27 cellular contexts compared by ENCODE assay signal in the genomic region with DNA sequence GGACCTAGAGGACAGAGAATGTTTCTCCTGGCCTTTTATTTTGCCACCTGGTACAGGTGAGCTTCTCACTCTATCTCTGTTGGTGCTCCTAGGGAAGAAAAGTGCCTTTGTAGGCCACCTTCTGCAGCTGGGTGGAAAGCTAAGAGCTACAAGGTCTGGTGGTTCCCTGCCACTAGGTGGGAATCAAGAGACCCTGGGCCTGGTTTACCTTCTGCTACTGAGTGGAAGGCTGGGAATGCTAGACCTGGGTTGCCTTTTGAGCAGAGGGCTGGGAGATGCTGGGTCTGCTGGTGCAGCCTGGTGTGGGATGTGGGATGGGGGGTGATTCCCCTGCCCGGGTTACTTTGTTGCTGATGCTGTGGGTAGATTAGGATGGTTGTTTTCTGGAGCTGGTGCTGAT.
"Had no signal": no experiment of that assay in that cellular context is flagged by ENCODE, and none has a peak within 500 bp of the region (broad histone marks: within the 10 kb centered on the region; RNA-seq: fewer than 3 reads in every experiment).

No MANE protein-coding gene starts in this region.

- H3K4me3 Mint-ChIP-seq: naive thymus-derived CD4-positive, alpha-beta T cell; natural killer cell; nephron; neural progenitor cell; stimulated activated memory B cell treated with anti-CD40 and anti-IgM and Interleukin-4, amounts not matched to agents 10 μg/mL and 1 μg/mL and 100 μg/mL, for 72 hours; stimulated activated naive CD8-positive, alpha-beta T cell treated with anti-CD3 and anti-CD28 coated beads, Interleukin-15, amount 100 ng/mL, for 72 hours; type B pancreatic cell had no signal

- H3K4me3 ChIP-seq: neural progenitor cell, pancreas, prostate gland, right lobe of liver, sigmoid colon, suprapubic skin, testis, tibial artery, transverse colon, upper lobe of right lung, uterus had no signal

- H3K36me3 ChIP-seq: neural progenitor cell, pancreas, prostate gland, right lobe of liver, sigmoid colon, suprapubic skin, tibial artery, transverse colon, upper lobe of right lung, uterus had no signal

- H3K36me3 Mint-ChIP-seq: natural killer cell, neural progenitor cell, type B pancreatic cell had no signal

- H3K9me3 ChIP-seq: pancreas, prostate gland, sigmoid colon, testis, upper lobe of right lung, uterus had no signal

- ATAC-seq: naive thymus-derived CD4-positive, alpha-beta T cell; natural killer cell; pancreas; right cardiac atrium; right lobe of liver; stimulated activated memory B cell treated with anti-CD40 and anti-IgM and Interleukin-4, amounts not matched to agents 10 μg/mL and 1 μg/mL and 100 μg/mL, for 72 hours; stimulated activated naive CD8-positive, alpha-beta T cell treated with anti-CD3 and anti-CD28 coated beads, Interleukin-15, amount 100 ng/mL, for 72 hours; stimulated activated naive CD8-positive, alpha-beta T cell treated with anti-CD3 and anti-CD28 coated beads, Interleukin-15, Interleukin-2, amounts not matched to agents 100 U/mL and 50 U/mL, for 24 hours; upper lobe of right lung had no signal

- H3K4me1 ChIP-seq: neural progenitor cell, prostate gland, right lobe of liver, sigmoid colon, suprapubic skin, testis, tibial artery, transverse colon, upper lobe of right lung, uterus had no signal

- H3K27ac Mint-ChIP-seq: naive thymus-derived CD4-positive, alpha-beta T cell; natural killer cell; nephron; neural progenitor cell; stimulated activated memory B cell treated with anti-CD40 and anti-IgM and Interleukin-4, amounts not matched to agents 10 μg/mL and 1 μg/mL and 100 μg/mL, for 72 hours; stimulated activated naive CD8-positive, alpha-beta T cell treated with anti-CD3 and anti-CD28 coated beads, Interleukin-15, amount 100 ng/mL, for 72 hours; type B pancreatic cell had no signal

- H2AFZ ChIP-seq: neural progenitor cell had no signal

- H3K4me1 Mint-ChIP-seq: naive thymus-derived CD4-positive, alpha-beta T cell; natural killer cell; neural progenitor cell; stimulated activated memory B cell treated with anti-CD40 and anti-IgM and Interleukin-4, amounts not matched to agents 10 μg/mL and 1 μg/mL and 100 μg/mL, for 72 hours; stimulated activated naive CD8-positive, alpha-beta T cell treated with anti-CD3 and anti-CD28 coated beads, Interleukin-15, amount 100 ng/mL, for 72 hours had no signal

- H3K9ac ChIP-seq: neural progenitor cell had no signal

- H3K27me3 Mint-ChIP-seq: type B pancreatic cell had no signal

- H3K27me3 ChIP-seq: neural progenitor cell, pancreas, right lobe of liver, sigmoid colon, suprapubic skin, testis, tibial artery, transverse colon, upper lobe of right lung, uterus had no signal

- H3K4me2 ChIP-seq: neural progenitor cell had no signal

- DNase-seq: naive thymus-derived CD4-positive, alpha-beta T cell; natural killer cell; occipital lobe; pancreas; right cardiac atrium; right lobe of liver; sigmoid colon; small intestine; stimulated activated CD4-positive, alpha-beta T cell treated with anti-CD3 and anti-CD28 coated beads, Interleukin-15, amount 100 ng/mL, for 24 hours; stimulated activated CD4-positive, alpha-beta T cell treated with anti-CD3 and anti-CD28 coated beads, Interleukin-2, amount 100 ng/mL, for 24 hours; stimulated activated CD4-positive, alpha-beta T cell treated with anti-CD3 and anti-CD28 coated beads, Interleukin-2, amount 100 ng/mL, for 48 hours; stimulated activated CD4-positive, alpha-beta T cell treated with anti-CD3 and anti-CD28 coated beads, Interleukin-4, amount 100 ng/mL, for 24 hours; stimulated activated naive CD4-positive, alpha-beta T cell; stimulated activated naive CD8-positive, alpha-beta T cell treated with anti-CD3 and anti-CD28 coated beads, Interleukin-15, amount 100 ng/mL, for 72 hours; stimulated activated naive CD8-positive, alpha-beta T cell treated with anti-CD3 and anti-CD28 coated beads, Interleukin-15, Interleukin-2, amounts not matched to agents 100 U/mL and 50 U/mL, for 24 hours; substantia nigra; testis; tibial artery; transverse colon; upper lobe of right lung; uterus had no signal

- FAIRE-seq: pancreas, small intestine had no signal

- H3K27ac ChIP-seq: neural progenitor cell, pancreas, prostate gland, right lobe of liver, sigmoid colon, suprapubic skin, testis, tibial artery, transverse colon, upper lobe of right lung, uterus had no signal
